Comparison of ENCODE assay signal across 8 cellular contexts in genomic region chr11:125062196-125062930, GRCh38. TPM values are rescaled to one million over a fixed set of nuclear protein-coding genes. Genes with fewer than 3 reads are reported as not detected.
DNase-seq lines count a peak whose midpoint lies in the region; ATAC-seq and TF ChIP-seq lines count a peak whose summit lies in the region.

No MANE protein-coding gene starts in this region.

- peak overlapping the region; percentile 41 for H3K27ac Mint-ChIP-seq in progenitor cell of endocrine pancreas

- ATAC-seq in GM19395 (IDR thresholded peaks at IDR 0.05; ENCODE audit: unreplicated experiment) = peak; percentile 9
- peak; percentile 37 for ATAC-seq in Panc1
- ATAC-seq in HG03139 (IDR thresholded peaks at IDR 0.05; ENCODE audit: unreplicated experiment) = no peak
- no peak for ATAC-seq in HG02759 (IDR thresholded peaks at IDR 0.05; ENCODE audit: unreplicated experiment)

- H3K9me3 Mint-ChIP-seq in progenitor cell of endocrine pancreas (ENCODE audit: low read depth) = no peaks in the 10 kb centered on the region

- H3K36me3 Mint-ChIP-seq in progenitor cell of endocrine pancreas (ENCODE audit: insufficient read depth) = no peaks in the 10 kb centered on the region

- H3K4me1 Mint-ChIP-seq in progenitor cell of endocrine pancreas (ENCODE audit: low read depth) = peaks cover 2% of the 10 kb centered on the region

- CTCF ChIA-PET in Panc1 (lab: Charles Lee) = no interaction called here

- POLR2A ChIA-PET in Panc1 (lab: Charles Lee) = no interaction called here

- peak overlapping the region; percentile 75 for H3K4me3 Mint-ChIP-seq in progenitor cell of endocrine pancreas (ENCODE audit: low read depth)

- peaks cover 57% of the 10 kb centered on the region for H3K27me3 Mint-ChIP-seq in progenitor cell of endocrine pancreas

- DNase-seq in Panc1 (ENCODE audit: low read depth, low spot score) (no peak), fibroblast of villous mesenchyme (ENCODE audit: low read depth) (no peak), progenitor cell of endocrine pancreas (ENCODE audit: low spot score, unreplicated experiment) (no peak), OCI-M1 (lab: John Stamatoyannopoulos, UW) (no peak)
- no peak for DNase-seq in activated CD8-positive, alpha-beta memory T cell treated with anti-CD3 and anti-CD28 coated beads, Interleukin-2, amount 50 U/mL, for 48 hours

- no TSS peak for BruUV-seq in Panc1 (replicated peaks; lab: Mats Ljungman, UMichigan)

- peaks cover 41% of the 10 kb centered on the region for H3K27me3 ChIP-seq in Panc1 (ENCODE audit: control insufficient read depth, insufficient read depth, low read length)

- H3K36me3 ChIP-seq in Panc1 (ENCODE audit: control insufficient read depth, insufficient read depth, low read length) = no peaks in the 10 kb centered on the region

- peak overlapping the region; percentile 51 to 66 for H3K4me3 ChIP-seq in Panc1 (ENCODE audit: low read depth in 2 of 2, low read length in 2 of 2)
- peak overlapping the region; percentile 62 for H3K4me3 ChIP-seq in fibroblast of villous mesenchyme (ENCODE audit: low read depth, low read length)

- H3K9me3 ChIP-seq in Panc1 (ENCODE audit: control insufficient read depth, insufficient read depth, low read depth, low read length) = no peaks in the 10 kb centered on the region

- H3K27ac ChIP-seq in Panc1 (ENCODE audit: low read length) = no peak overlapping the region

- in situ Hi-C loops in Panc1 (cut with HindIII; ENCODE audit: low pct_unique_long_range_greater_than_20kb, low sequenced_read_pairs) = no loop called here

- intact Hi-C loops in Panc1 (cut with micrococcal nuclease; ENCODE audit: unreplicated experiment) = no loop called here

- no peak for TF ChIP-seq CTCF in Panc1 (IDR thresholded peaks at IDR 0.05)
- TF ChIP-seq CTCF in fibroblast of villous mesenchyme (IDR thresholded peaks at IDR 0.05; ENCODE audit: insufficient read depth, low read depth, low read length) = no peak
- no peak for TF ChIP-seq CTCF in progenitor cell of endocrine pancreas (IDR thresholded peaks at IDR 0.05; ENCODE audit: unreplicated experiment)

- no peaks in the 10 kb centered on the region for H3K4me1 ChIP-seq in Panc1 (ENCODE audit: control insufficient read depth, insufficient read depth, low read length)

RNA-seq across cellular contexts. Expression of gene SLC37A2, which starts 0.7 kb away (rescaled TPM):
- total RNA-seq in Panc1 (2021; ENCODE audit: unreplicated experiment) = 0.23 TPM
- 0.23 TPM for polyA plus RNA-seq in Panc1 (2012; ENCODE audit: insufficient read length)
- total RNA-seq in fibroblast of villous mesenchyme = 0.97 and 1.7 TPM in 2 replicates
- 0.51 and 0.62 TPM in 2 replicates for total RNA-seq in progenitor cell of endocrine pancreas

RNA-seq across cellular contexts. Expression of gene TMEM218, which starts 49.1 kb away (rescaled TPM):
- total RNA-seq in Panc1 (2021; ENCODE audit: unreplicated experiment) (26.8 TPM), fibroblast of villous mesenchyme (18.0 and 27.2 TPM in 2 replicates), progenitor cell of endocrine pancreas (16.9 and 18.1 TPM in 2 replicates)
- polyA plus RNA-seq in Panc1 (2012; ENCODE audit: insufficient read length) = 29.3 TPM

Comparison
In these comparisons a context has a peak if more than half of its experiments do, and no peak if none do; other contexts are left out.
1. ATAC-seq: peak in GM19395 (single experiment) and Panc1 (single experiment); none in HG03139 (single experiment) and HG02759 (single experiment).